ENCODE assay signal across 14 cellular contexts in genomic region chr20:45354423-45355208, GRCh38. TPM values are rescaled to one million over a fixed set of nuclear protein-coding genes. Genes with fewer than 3 reads are reported as not detected.
A peak's percentile ranks its signal among the peaks of the same experiment; 100 is the strongest.
DNase-seq lines count a peak whose midpoint lies in the region; ATAC-seq and TF ChIP-seq lines count a peak whose summit lies in the region.
"Had no signal": no experiment of that assay in that cellular context is flagged by ENCODE, and none has a peak within 500 bp of the region (broad histone marks: within the 10 kb centered on the region; RNA-seq: fewer than 3 reads in every experiment).

No MANE protein-coding gene starts in this region.

- peaks cover 0 to 36% (median 30%) of the 10 kb centered on the region in 3 donors for H3K4me1 Mint-ChIP-seq in T-cell

- H3K9ac ChIP-seq in smooth muscle cell (ENCODE audit: low read depth) = no peak overlapping the region

- H3K4me3 Mint-ChIP-seq in T-cell = no peak overlapping the region
- H3K4me3 Mint-ChIP-seq: H9 had no signal

- peak overlapping the region; percentile 85 to 91 for H3K27ac Mint-ChIP-seq in T-cell

- TF ChIP-seq CTCF in smooth muscle cell (IDR thresholded peaks at IDR 0.05; ENCODE audit: borderline replicate concordance, insufficient read depth, poor library complexity, severe bottlenecking) = no peak

- ATAC-seq in T-cell (replicated peaks in 1 of 4) (no peak), HG03432 (IDR thresholded peaks at IDR 0.05; ENCODE audit: unreplicated experiment) (no peak), GM19328 (IDR thresholded peaks at IDR 0.05; ENCODE audit: unreplicated experiment) (no peak)

- H3F3A ChIP-seq in smooth muscle cell (ENCODE audit: low read depth) = peaks cover 36% of the 10 kb centered on the region

- DNase-seq in activated naive CD4-positive, alpha-beta T cell treated with Interleukin-2 at 50 U/mL for 16 hours = peak; percentile 40
- DNase-seq in activated naive CD4-positive, alpha-beta T cell treated with anti-CD3 and anti-CD28 coated beads, Interleukin-2, amount 50 U/mL, for 16 hours = no peak
- DNase-seq in T-cell (no peak), epithelial cell of prostate (ENCODE audit: low read depth, low spot score) (no peak), smooth muscle cell (lab: John Stamatoyannopoulos, UW; ENCODE audit: unreplicated experiment) (no peak), foreskin melanocyte (no peak)
- DNase-seq: AML-193; anterior cingulate cortex; GDM1; H9; NCI-H82; stimulated activated CD4-positive, alpha-beta T cell treated with anti-CD3 and anti-CD28 coated beads, Interleukin-12 subunit alpha, Interleukin-12 subunit beta, amount 100 ng/mL, for 4 hours had no signal

- H2AFZ ChIP-seq in smooth muscle cell (ENCODE audit: low read depth) = no peak overlapping the region

- peak overlapping the region; percentile 21 for H3K27ac ChIP-seq in epithelial cell of prostate
- H3K27ac ChIP-seq in smooth muscle cell (ENCODE audit: low read depth) = peak overlapping the region; percentile 84

- no peaks in the 10 kb centered on the region for H3K9me3 ChIP-seq in smooth muscle cell (replicated peaks; ENCODE audit: low read depth)

- no peaks in the 10 kb centered on the region for H3K36me3 Mint-ChIP-seq in T-cell

- CTCF ChIA-PET in T-cell (lab: Charles Lee) = interaction anchor here in 1 of 2 donors (1.9 kb wide), 1 partner anchor 82 kb away, joined by 5 read pairs; no protein-coding TSS in a partner anchor

- H3K4me3 ChIP-seq in smooth muscle cell = no peak overlapping the region

- H3K9me3 Mint-ChIP-seq in T-cell = no peaks in the 10 kb centered on the region
- H3K9me3 Mint-ChIP-seq: H9 had no signal

- no peaks in the 10 kb centered on the region for H3K27me3 ChIP-seq in smooth muscle cell (ENCODE audit: low read depth)

- no peaks in the 10 kb centered on the region for H3K36me3 ChIP-seq in smooth muscle cell (ENCODE audit: low read depth)

- H4K20me1 ChIP-seq in smooth muscle cell (ENCODE audit: low read depth) = peaks cover 5% of the 10 kb centered on the region

- 25% methylated on average over 9 of the region's 9 CpGs for WGBS in smooth muscle cell (ENCODE audit: low lambda C conversion rate)

- no peaks in the 10 kb centered on the region for H3K27me3 Mint-ChIP-seq in T-cell

- H3K4me2 ChIP-seq in smooth muscle cell = peak overlapping the region; percentile 49

- POLR2A ChIA-PET in T-cell (lab: Charles Lee) = no interaction called here

- no peaks in the 10 kb centered on the region for H3K79me2 ChIP-seq in smooth muscle cell (ENCODE audit: low read depth)

- H3K4me1 ChIP-seq in smooth muscle cell (ENCODE audit: low read depth) = peaks cover 31% of the 10 kb centered on the region

RNA-seq across cellular contexts. Expression of gene SDC4, which starts 6.4 kb away (rescaled TPM):
- 1 to 10 TPM in 4 of 5 donors, under 1 TPM in 1; 0.68 to 4.4 (median 3.5) TPM for total RNA-seq in T-cell
- 70.7 and 78.1 TPM in 2 replicates for total RNA-seq in smooth muscle cell
- polyA plus RNA-seq in smooth muscle cell = 45.0 and 122 TPM in 2 replicates

RNA-seq across cellular contexts. Expression of gene SYS1, which starts 8.3 kb away (rescaled TPM):
- total RNA-seq in T-cell (10 to 100 TPM; 53.1 to 86.9 (median 58.2) TPM), smooth muscle cell (14.5 and 15.2 TPM in 2 replicates)
- 17.0 and 24.7 TPM in 2 replicates for polyA plus RNA-seq in smooth muscle cell

RNA-seq across cellular contexts. Expression of gene TP53TG5, which starts 23.5 kb away (rescaled TPM):
- under 1 TPM in 3 of 5 donors, not detected in 2; 0.10 to 0.23 (median 0.16) TPM for total RNA-seq in T-cell
- total RNA-seq in smooth muscle cell = not detected in 2 replicates
- polyA plus RNA-seq in smooth muscle cell = 0.06 TPM in 1 of 2 replicates, not detected in the other
- total RNA-seq: H9 had no signal

RNA-seq across cellular contexts. Expression of gene MATN4, which starts 46.5 kb away (rescaled TPM):
- total RNA-seq in T-cell (not detected), smooth muscle cell (not detected in 2 replicates)
- not detected in 2 replicates for polyA plus RNA-seq in smooth muscle cell

RNA-seq across cellular contexts. Expression of gene RBPJL, which starts 48.0 kb away (rescaled TPM):
- under 1 TPM in 3 of 5 donors, not detected in 2; 0.22 to 0.29 (median 0.26) TPM for total RNA-seq in T-cell
- total RNA-seq in smooth muscle cell = not detected in 2 replicates
- polyA plus RNA-seq in smooth muscle cell = not detected in 2 replicates

Comparison
In these comparisons a context has a peak if more than half of its experiments do, and no peak if none do; other contexts are left out.
1. RNA of gene SDC4, which starts 6.4 kb away (total RNA-seq): 70.7 to 78.1 TPM in smooth muscle cell; 0.68 to 4.4 TPM in T-cell; every median in the first group is over 10 times any median in the second.